Comparison of ENCODE assay signal across 18 cellular contexts in genomic region chr2:45968946-45969584, GRCh38.
A peak's percentile ranks its signal among the peaks of the same experiment; 100 is the strongest.
DNase-seq lines count a peak whose midpoint lies in the region; ATAC-seq, FAIRE-seq and TF ChIP-seq lines count a peak whose summit lies in the region.
"Had no signal": no experiment of that assay in that cellular context is flagged by ENCODE, and none has a peak within 500 bp of the region (broad histone marks: within the 10 kb centered on the region; RNA-seq: fewer than 3 reads in every experiment).

No MANE protein-coding gene starts in this region.

- H3K4me2 ChIP-seq in BLaER1 treated with 17β-estradiol and CSF1 and Interleukin-3, amounts not matched to agents 10 nM and 100 nM = peak overlapping the region in 10 of 11 experiments; percentile 16 to 73 (median 58); a peak in 19 of 22 replicates
- no peak overlapping the region for H3K4me2 ChIP-seq in HepG2 (ENCODE audit: low read depth, low read length)

- DNase-seq in body of pancreas = peak in 1 of 4 donors; percentile 20
- DNase-seq in HepG2 (ENCODE audit: low spot score) = no peak
- peak; percentile 65 for DNase-seq in testis
- no peak for DNase-seq in activated CD4-positive, alpha-beta memory T cell treated with anti-CD3 and anti-CD28 coated beads, Interleukin-2, amount 10 ng/mL, durations not matched to agents 7 days and 5 days
- DNase-seq in GF-D8 (lab: John Stamatoyannopoulos, UW) = no peak
- no peak for DNase-seq in activated T-helper 2 cell treated with anti-CD3 and anti-CD28 coated beads, Interferon-gamma antibody, Interleukin-2, Interleukin-4, amounts not matched to agents 10 μg/mL and 5 μg/mL and 100 μg/mL, durations not matched to agents 14 hours and 24 hours and 36 hours (ENCODE audit: low spot score)
- DNase-seq: activated B cell treated with CpG ODN at 0.5 μM for 24 hours; activated naive CD4-positive, alpha-beta T cell treated with anti-CD3 and anti-CD28 coated beads, Interleukin-2, amount 10 ng/mL, durations not matched to agents 7 days and 5 days; central memory CD4-positive, alpha-beta T cell; glutamatergic neuron; NCI-H1092; NCI-H2107; RPMI8226; tibial artery had no signal

- H4K20me1 ChIP-seq in BLaER1 treated with 17β-estradiol and CSF1 and Interleukin-3, amounts not matched to agents 10 nM and 100 nM = peaks cover 0 to 97% (median 85%) of the 10 kb centered on the region in 11 experiments; a peak in 14 of 22 replicates
- no peaks in the 10 kb centered on the region for H4K20me1 ChIP-seq in HepG2 (ENCODE audit: insufficient read depth, low read length)

- intact Hi-C loops in body of pancreas (cut with DNase I) = no loop called here
- intact Hi-C loops in HepG2 (cut with micrococcal nuclease; ENCODE audit: unreplicated experiment) = no loop called here
- intact Hi-C loops in testis (cut with DNase I; ENCODE audit: low total_unique reads) = no loop called here
- intact Hi-C loops in activated T-helper 2 cell treated with anti-CD3 and anti-CD28 coated beads, Interferon-gamma antibody, Interleukin-2, Interleukin-4, amounts not matched to agents 10 μg/mL and 5 μg/mL and 100 μg/mL, durations not matched to agents 14 hours and 24 hours and 36 hours (cut with micrococcal nuclease) = no loop called here

- no peak for FAIRE-seq in HepG2 (lab: Jason Lieb, UNC)
- FAIRE-seq: H54, keratinocyte had no signal

- H3K27ac Mint-ChIP-seq in activated CD4-positive, alpha-beta memory T cell treated with anti-CD3 and anti-CD28 coated beads, Interleukin-2, amount 10 ng/mL, durations not matched to agents 7 days and 5 days = no peak overlapping the region
- no peak overlapping the region for H3K27ac Mint-ChIP-seq in activated T-helper 2 cell treated with anti-CD3 and anti-CD28 coated beads, Interferon-gamma antibody, Interleukin-2, Interleukin-4, amounts not matched to agents 10 μg/mL and 5 μg/mL and 100 μg/mL, durations not matched to agents 14 hours and 24 hours and 36 hours
- H3K27ac Mint-ChIP-seq: activated B cell treated with CpG ODN at 0.5 μM for 24 hours; activated naive CD4-positive, alpha-beta T cell treated with anti-CD3 and anti-CD28 coated beads, Interleukin-2, amount 10 ng/mL, durations not matched to agents 7 days and 5 days had no signal

- H3K9me3 Mint-ChIP-seq in activated CD4-positive, alpha-beta memory T cell treated with anti-CD3 and anti-CD28 coated beads, Interleukin-2, amount 10 ng/mL, durations not matched to agents 7 days and 5 days = no peaks in the 10 kb centered on the region
- H3K9me3 Mint-ChIP-seq in activated T-helper 2 cell treated with anti-CD3 and anti-CD28 coated beads, Interferon-gamma antibody, Interleukin-2, Interleukin-4, amounts not matched to agents 10 μg/mL and 5 μg/mL and 100 μg/mL, durations not matched to agents 14 hours and 24 hours and 36 hours = no peaks in the 10 kb centered on the region
- H3K9me3 Mint-ChIP-seq: activated B cell treated with CpG ODN at 0.5 μM for 24 hours; activated naive CD4-positive, alpha-beta T cell treated with anti-CD3 and anti-CD28 coated beads, Interleukin-2, amount 10 ng/mL, durations not matched to agents 7 days and 5 days had no signal

- H3K36me3 ChIP-seq in BLaER1 treated with 17β-estradiol and CSF1 and Interleukin-3, amounts not matched to agents 10 nM and 100 nM = peaks cover 0 to 14% (median 4%) of the 10 kb centered on the region in 11 experiments; a peak in 6 of 22 replicates
- H3K36me3 ChIP-seq in body of pancreas (replicated peaks in 1 of 2; ENCODE audit: insufficient read depth in 1 of 2, low read depth in 2 of 2) (no peaks in the 10 kb centered on the region), HepG2 (replicated peaks in 1 of 2; ENCODE audit: control insufficient read depth in 1 of 2, insufficient read depth in 2 of 2, low read length in 2 of 2) (no peaks in the 10 kb centered on the region), testis (ENCODE audit: low read depth, missing control alignments) (no peaks in the 10 kb centered on the region)
- H3K36me3 ChIP-seq: tibial artery had no signal

- TF ChIP-seq EP300 in HepG2 (IDR thresholded peaks at IDR 0.05; ENCODE audit: low read depth in 2 of 2, low read length in 2 of 2) = no peak
- no peak for TF ChIP-seq EP300 in HepG2 (CRISPR knock-in tag; IDR thresholded peaks at IDR 0.05; ENCODE audit: borderline replicate concordance)

- CTCF ChIA-PET in HepG2 (lab: Yijun Ruan, JAX; ENCODE audit: low intra/inter-chr PET ratio, low total read pairs) = no interaction called here
- CTCF ChIA-PET in activated CD4-positive, alpha-beta memory T cell treated with anti-CD3 and anti-CD28 coated beads, Interleukin-2, amount 10 ng/mL, durations not matched to agents 7 days and 5 days (lab: Charles Lee) = no interaction called here

- WGBS in body of pancreas, 2 donors = 84 to 90% methylated on average over 7 to 14 of the region's 14 CpGs
- WGBS in HepG2 (ENCODE audit: low lambda C conversion rate) = 49% methylated on average over 14 of the region's 14 CpGs
- 45 to 49% methylated on average over 9 to 14 of the region's 14 CpGs for WGBS in testis, 2 donors

- H3K4me1 Mint-ChIP-seq in activated CD4-positive, alpha-beta memory T cell treated with anti-CD3 and anti-CD28 coated beads, Interleukin-2, amount 10 ng/mL, durations not matched to agents 7 days and 5 days = peaks cover 10% of the 10 kb centered on the region
- H3K4me1 Mint-ChIP-seq in activated T-helper 2 cell treated with anti-CD3 and anti-CD28 coated beads, Interferon-gamma antibody, Interleukin-2, Interleukin-4, amounts not matched to agents 10 μg/mL and 5 μg/mL and 100 μg/mL, durations not matched to agents 14 hours and 24 hours and 36 hours (ENCODE audit: low read depth) = peaks cover 12% of the 10 kb centered on the region

- H2AFZ ChIP-seq in HepG2 (ENCODE audit: low read length) = no peak overlapping the region

- no peak overlapping the region for H3K4me3 Mint-ChIP-seq in activated CD4-positive, alpha-beta memory T cell treated with anti-CD3 and anti-CD28 coated beads, Interleukin-2, amount 10 ng/mL, durations not matched to agents 7 days and 5 days
- H3K4me3 Mint-ChIP-seq in activated T-helper 2 cell treated with anti-CD3 and anti-CD28 coated beads, Interferon-gamma antibody, Interleukin-2, Interleukin-4, amounts not matched to agents 10 μg/mL and 5 μg/mL and 100 μg/mL, durations not matched to agents 14 hours and 24 hours and 36 hours (ENCODE audit: low read depth) = no peak overlapping the region
- H3K4me3 Mint-ChIP-seq: activated B cell treated with CpG ODN at 0.5 μM for 24 hours; activated naive CD4-positive, alpha-beta T cell treated with anti-CD3 and anti-CD28 coated beads, Interleukin-2, amount 10 ng/mL, durations not matched to agents 7 days and 5 days had no signal

- 0 out of 22 replicates have a peak overlapping the region, but pooled peaks of 1 of the 11 experiments have one; percentile 3 for H3K27ac ChIP-seq in BLaER1 treated with 17β-estradiol and CSF1 and Interleukin-3, amounts not matched to agents 10 nM and 100 nM
- no peak overlapping the region for H3K27ac ChIP-seq in body of pancreas
- H3K27ac ChIP-seq in HepG2 (ENCODE audit: extremely low read length, insufficient read depth, low read length) = no peak overlapping the region
- H3K27ac ChIP-seq in testis = no peak overlapping the region
- H3K27ac ChIP-seq: tibial artery had no signal

- BruUV-seq in HepG2 (replicated peaks; lab: Mats Ljungman, UMichigan) = no TSS peak

- POLR2A ChIA-PET in HepG2 (lab: Yijun Ruan, JAX) = interaction anchor here (1.2 kb wide), 1 partner anchor 23 kb away, joined by 4 read pairs; no protein-coding TSS in a partner anchor
- POLR2A ChIA-PET in activated CD4-positive, alpha-beta memory T cell treated with anti-CD3 and anti-CD28 coated beads, Interleukin-2, amount 10 ng/mL, durations not matched to agents 7 days and 5 days (lab: Charles Lee) = interaction anchor here (1.4 kb wide), 1 partner anchor 24 kb away, joined by 3 read pairs; no protein-coding TSS in a partner anchor

- ATAC-seq in body of pancreas (peak; percentile 38), HepG2 (peak; percentile 60), GM21717 (IDR thresholded peaks at IDR 0.05; ENCODE audit: unreplicated experiment) (no peak)

- no peaks in the 10 kb centered on the region for H3K79me2 ChIP-seq in HepG2 (ENCODE audit: insufficient read depth, low read length)

- H3K9ac ChIP-seq in BLaER1 treated with 17β-estradiol and CSF1 and Interleukin-3, amounts not matched to agents 10 nM and 100 nM = no peak overlapping the region
- no peak overlapping the region for H3K9ac ChIP-seq in HepG2 (ENCODE audit: insufficient read depth, low read depth, low read length)

- no peak for TF ChIP-seq RAD21 in HepG2 (CRISPR knock-in tag; IDR thresholded peaks at IDR 0.05)

- no peaks in the 10 kb centered on the region for H3K36me3 Mint-ChIP-seq in activated CD4-positive, alpha-beta memory T cell treated with anti-CD3 and anti-CD28 coated beads, Interleukin-2, amount 10 ng/mL, durations not matched to agents 7 days and 5 days (ENCODE audit: low read depth)
- H3K36me3 Mint-ChIP-seq in activated T-helper 2 cell treated with anti-CD3 and anti-CD28 coated beads, Interferon-gamma antibody, Interleukin-2, Interleukin-4, amounts not matched to agents 10 μg/mL and 5 μg/mL and 100 μg/mL, durations not matched to agents 14 hours and 24 hours and 36 hours (ENCODE audit: low read depth) = no peaks in the 10 kb centered on the region
- H3K36me3 Mint-ChIP-seq: activated naive CD4-positive, alpha-beta T cell treated with anti-CD3 and anti-CD28 coated beads, Interleukin-2, amount 10 ng/mL, durations not matched to agents 7 days and 5 days had no signal

- H3K27me3 Mint-ChIP-seq in activated CD4-positive, alpha-beta memory T cell treated with anti-CD3 and anti-CD28 coated beads, Interleukin-2, amount 10 ng/mL, durations not matched to agents 7 days and 5 days = no peaks in the 10 kb centered on the region
- H3K27me3 Mint-ChIP-seq in activated T-helper 2 cell treated with anti-CD3 and anti-CD28 coated beads, Interferon-gamma antibody, Interleukin-2, Interleukin-4, amounts not matched to agents 10 μg/mL and 5 μg/mL and 100 μg/mL, durations not matched to agents 14 hours and 24 hours and 36 hours (ENCODE audit: low read depth) = peaks cover 7% of the 10 kb centered on the region
- H3K27me3 Mint-ChIP-seq: activated B cell treated with CpG ODN at 0.5 μM for 24 hours had no signal

- no peaks in the 10 kb centered on the region for H3K9me3 ChIP-seq in BLaER1 treated with 17β-estradiol and CSF1 and Interleukin-3, amounts not matched to agents 10 nM and 100 nM (replicated peaks in 1 of 11)
- H3K9me3 ChIP-seq in body of pancreas (no peaks in the 10 kb centered on the region), HepG2 (ENCODE audit: low read length) (no peaks in the 10 kb centered on the region), testis (no peaks in the 10 kb centered on the region)
- H3K9me3 ChIP-seq: tibial artery had no signal

- H3K4me1 ChIP-seq in BLaER1 treated with 17β-estradiol and CSF1 and Interleukin-3, amounts not matched to agents 10 nM and 100 nM = peaks cover 10 to 67% (median 45%) of the 10 kb centered on the region in 10 experiments
- H3K4me1 ChIP-seq in body of pancreas = no peaks in the 10 kb centered on the region
- 0 out of 2 replicates have a peak, but pooled peaks cover 5% of the 10 kb centered on the region for H3K4me1 ChIP-seq in HepG2 (ENCODE audit: insufficient read depth, low read length)
- H3K4me1 ChIP-seq in testis = peaks cover 10% of the 10 kb centered on the region

- no peaks in the 10 kb centered on the region for H3K27me3 ChIP-seq in BLaER1 treated with 17β-estradiol and CSF1 and Interleukin-3, amounts not matched to agents 10 nM and 100 nM
- H3K27me3 ChIP-seq in body of pancreas (no peaks in the 10 kb centered on the region), HepG2 (ENCODE audit: control insufficient read depth in 1 of 2, insufficient read depth in 2 of 2, low read length in 2 of 2) (no peaks in the 10 kb centered on the region), testis (no peaks in the 10 kb centered on the region)
- H3K27me3 ChIP-seq: tibial artery had no signal

- no peak overlapping the region for H3K4me3 ChIP-seq in BLaER1 treated with 17β-estradiol and CSF1 and Interleukin-3, amounts not matched to agents 10 nM and 100 nM
- H3K4me3 ChIP-seq in body of pancreas = no peak overlapping the region
- H3K4me3 ChIP-seq in HepG2 (replicated peaks in 1 of 3; ENCODE audit: insufficient read depth in 1 of 3, low read depth in 2 of 3, low read length in 3 of 3) = no peak overlapping the region
- no peak overlapping the region for H3K4me3 ChIP-seq in testis
- H3K4me3 ChIP-seq: tibial artery had no signal

- in situ Hi-C loops in HepG2 (cut with HindIII; ENCODE audit: extremely low pct_ligation_motif_present, low pct_unique_long_range_greater_than_20kb) = no loop called here

- TF ChIP-seq CTCF in body of pancreas (IDR thresholded peaks at IDR 0.05) = no peak
- no peak for TF ChIP-seq CTCF in HepG2 (CRISPR knock-in tag; IDR thresholded peaks at IDR 0.05)
- no peak for TF ChIP-seq CTCF in testis (IDR thresholded peaks at IDR 0.05)

- TF ChIP-seq POLR2A in body of pancreas (IDR thresholded peaks at IDR 0.05) (no peak), HepG2 (IDR thresholded peaks at IDR 0.05; ENCODE audit: insufficient read depth in 1 of 2, low read depth in 2 of 2, low read length in 2 of 2) (no peak), testis (IDR thresholded peaks at IDR 0.05) (no peak)
